34 cellular contexts compared by ENCODE assay signal in the genomic region with DNA sequence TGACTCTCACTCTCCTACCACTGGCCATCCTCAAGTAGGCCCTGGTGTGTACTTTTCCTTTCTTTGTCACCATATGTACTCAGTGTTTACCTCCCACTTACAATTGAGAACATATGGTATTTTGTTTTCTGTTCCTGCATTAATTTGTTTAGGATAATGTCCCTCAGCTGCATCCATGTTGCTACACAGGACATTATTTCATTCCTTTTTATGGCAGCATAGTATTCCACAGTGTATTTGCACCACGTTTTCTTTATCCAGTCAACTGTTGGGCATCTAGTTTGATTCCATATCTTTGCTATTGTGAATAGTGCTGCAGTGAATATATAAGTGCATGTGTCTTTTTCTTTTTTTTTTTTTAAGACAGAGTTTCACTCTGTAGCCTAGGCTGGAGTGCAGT.
DNase-seq lines count a peak whose midpoint lies in the region; ATAC-seq, FAIRE-seq and TF ChIP-seq lines count a peak whose summit lies in the region.
"Had no signal": no experiment of that assay in that cellular context is flagged by ENCODE, and none has a peak within 500 bp of the region (broad histone marks: within the 10 kb centered on the region; RNA-seq: fewer than 3 reads in every experiment).

No MANE protein-coding gene starts in this region.

- no peak for TF ChIP-seq CTCF in HEK293 (tag by site-specific recombination; IDR thresholded peaks at IDR 0.05)
- TF ChIP-seq CTCF in K562 (IDR thresholded peaks at IDR 0.05 in 2 of 3, conservative IDR thresholded peaks at IDR 0.05 in 1 of 3; ENCODE audit: insufficient read depth in 2 of 3, low read depth in 1 of 3, low read length in 3 of 3) = no peak
- TF ChIP-seq CTCF in D721Med (IDR thresholded peaks at IDR 0.05; ENCODE audit: insufficient read depth, missing control alignments) = no peak

- peaks cover 7% of the 10 kb centered on the region for H3K9me3 Mint-ChIP-seq in central memory CD8-positive, alpha-beta T cell
- H3K9me3 Mint-ChIP-seq: CD4-positive, alpha-beta T cell; CD8-positive, alpha-beta memory T cell had no signal

- no peak for TF ChIP-seq POLR2A in K562 (conservative IDR thresholded peaks at IDR 0.05)

- POLR2A ChIA-PET in HEK293 (lab: Yijun Ruan, JAX) (no interaction called here), K562 (lab: Yijun Ruan, JAX) (no interaction called here)

- H3K4me3 ChIP-seq in HEK293 (ENCODE audit: low read depth, low read length) = no peak overlapping the region
- no peak overlapping the region for H3K4me3 ChIP-seq in K562
- H3K4me3 ChIP-seq: A549; BLaER1; BLaER1 treated with 17β-estradiol and CSF1 and Interleukin-3, amounts not matched to agents 10 nM and 100 nM had no signal

- ATAC-seq in K562 (no peak), GM18870 (IDR thresholded peaks at IDR 0.05; ENCODE audit: unreplicated experiment) (no peak)
- ATAC-seq in central memory CD8-positive, alpha-beta T cell (replicated peaks; ENCODE audit: extremely low read depth, poor library complexity, severe bottlenecking) = no peak
- ATAC-seq: A549; CD8-positive, alpha-beta T cell had no signal

- FAIRE-seq in K562 (lab: Jason Lieb, UNC) = no peak
- FAIRE-seq in D721Med (lab: Jason Lieb, UNC) = no peak
- FAIRE-seq: A204.1, A549 had no signal

- no peak overlapping the region for H3K27ac ChIP-seq in HEK293 (ENCODE audit: extremely low read depth, low read depth, low read length)
- H3K27ac ChIP-seq in K562 (ENCODE audit: extremely low read depth, low read depth, low read length) = no peak overlapping the region
- H3K27ac ChIP-seq: 22Rv1; A549; BLaER1; BLaER1 treated with 17β-estradiol and CSF1 and Interleukin-3, amounts not matched to agents 10 nM and 100 nM; C4-2B had no signal

- H3K9me3 ChIP-seq in HEK293 (ENCODE audit: control insufficient read depth, insufficient read depth, low read depth, low read length) = no peaks in the 10 kb centered on the region
- no peaks in the 10 kb centered on the region for H3K9me3 ChIP-seq in K562 (replicated peaks; ENCODE audit: control insufficient read depth, insufficient read depth, low read depth, low read length)
- H3K9me3 ChIP-seq: A549, BE2C, Caco-2 had no signal

- no peak overlapping the region for H2AFZ ChIP-seq in K562 (ENCODE audit: low read depth, low read length)

- H3K4me2 ChIP-seq in K562 (ENCODE audit: insufficient read depth, low read length) = no peak overlapping the region
- H3K4me2 ChIP-seq: A549; BLaER1; BLaER1 treated with 17β-estradiol and CSF1 and Interleukin-3, amounts not matched to agents 10 nM and 100 nM had no signal

- no peak for TF ChIP-seq EP300 in K562 (IDR thresholded peaks at IDR 0.05; ENCODE audit: low read length)

- H3K4me1 ChIP-seq in HEK293 (ENCODE audit: control insufficient read depth, insufficient read depth, low read length) (no peaks in the 10 kb centered on the region), K562 (replicated peaks in 1 of 2; ENCODE audit: control insufficient read depth in 2 of 2, insufficient read depth in 2 of 2, low read length in 2 of 2) (peaks cover 0 to 1% of the 10 kb centered on the region in 2 experiments; a peak in 3 of 5 replicates)
- H3K4me1 ChIP-seq: A549; BE2C; BLaER1; BLaER1 treated with 17β-estradiol and CSF1 and Interleukin-3, amounts not matched to agents 10 nM and 100 nM; Caco-2 had no signal

- intact Hi-C loops in K562 (cut with micrococcal nuclease) = no loop called here

- no peak overlapping the region for H3K9ac ChIP-seq in K562 (ENCODE audit: insufficient read depth in 1 of 2, low read depth in 2 of 2, low read length in 2 of 2)
- H3K9ac ChIP-seq: BLaER1; BLaER1 treated with 17β-estradiol and CSF1 and Interleukin-3, amounts not matched to agents 10 nM and 100 nM had no signal

- 59% methylated on average over 1 of the region's 1 CpG for WGBS in K562 (ENCODE audit: insufficient coverage, low coverage, missing lambda C conversion rate)

- BruUV-seq in K562 (replicated peaks; lab: Mats Ljungman, UMichigan) = no TSS peak

- no peaks in the 10 kb centered on the region for H3K27me3 Mint-ChIP-seq in central memory CD8-positive, alpha-beta T cell
- H3K27me3 Mint-ChIP-seq: B cell; CD4-positive, alpha-beta memory T cell; CD4-positive, alpha-beta T cell; CD4-positive, CD25-positive, alpha-beta regulatory T cell; CD8-positive, alpha-beta memory T cell had no signal

- no peaks in the 10 kb centered on the region for H4K20me1 ChIP-seq in K562 (replicated peaks; ENCODE audit: control insufficient read depth, insufficient read depth, low read length)
- H4K20me1 ChIP-seq: BLaER1; BLaER1 treated with 17β-estradiol and CSF1 and Interleukin-3, amounts not matched to agents 10 nM and 100 nM had no signal

- no peaks in the 10 kb centered on the region for H3K9me1 ChIP-seq in K562 (ENCODE audit: control insufficient read depth, insufficient read depth, low read length)

- peaks cover 8% of the 10 kb centered on the region; the same call in 1 of the 3 replicates for H3K79me2 ChIP-seq in K562 (ENCODE audit: control insufficient read depth, insufficient read depth, low read length)

- TF ChIP-seq RAD21 in K562 (CRISPR knock-in tag; conservative IDR thresholded peaks at IDR 0.05 in 1 of 2, IDR thresholded peaks at IDR 0.05 in 1 of 2) = no peak

- H3K36me3 ChIP-seq in HEK293 (ENCODE audit: control insufficient read depth in 2 of 2, insufficient read depth in 1 of 2, low read length in 2 of 2) (peaks cover 0 to 14% of the 10 kb centered on the region in 2 experiments; a peak in 1 of 3 replicates), K562 (ENCODE audit: control insufficient read depth, insufficient read depth, low read length) (peaks cover 27% of the 10 kb centered on the region)

- no peaks in the 10 kb centered on the region for H3K27me3 ChIP-seq in K562 (ENCODE audit: control insufficient read depth in 2 of 2, insufficient read depth in 2 of 2, low read length in 2 of 2)
- H3K27me3 ChIP-seq: BE2C; BLaER1; BLaER1 treated with 17β-estradiol and CSF1 and Interleukin-3, amounts not matched to agents 10 nM and 100 nM had no signal

- DNase-seq in K562 (ENCODE audit: extremely low read depth in 1 of 4, low spot score in 3 of 4) (no peak), NCI-H82 treated with DMSO at 0.1 percent for 48 hours (lab: John Stamatoyannopoulos, UW; ENCODE audit: unreplicated experiment) (no peak), D721Med (ENCODE audit: insufficient read length, low spot score) (no peak)
- DNase-seq in central memory CD8-positive, alpha-beta T cell (ENCODE audit: low spot score in 2 of 2) = no peak
- DNase-seq: 8988T; ACHN; AML-193; BE2C; C1 segment of cervical spinal cord; Caco-2; Calu3; CD4-positive, alpha-beta memory T cell; CD4-positive, alpha-beta T cell; CD4-positive, CD25-positive, alpha-beta regulatory T cell; CD8-positive, alpha-beta memory T cell; CD8-positive, alpha-beta T cell; COR-L47; DMS 273 treated with DMSO at 0.1 percent for 48 hours; DMS153; DMS53; DMS79; DMS79 treated with DMSO at 0.1 percent for 48 hours; DND-41; EL had no signal

- CTCF ChIA-PET in HEK293 (lab: Yijun Ruan, JAX) (no interaction called here), K562 (lab: Yijun Ruan, JAX; ENCODE audit: low intra/inter-chr PET ratio) (no interaction called here)

- H3K4me1 Mint-ChIP-seq in central memory CD8-positive, alpha-beta T cell = peaks cover 26% of the 10 kb centered on the region
- H3K4me1 Mint-ChIP-seq: B cell, CD14-positive monocyte had no signal

- peaks cover 12% of the 10 kb centered on the region for H3K36me3 Mint-ChIP-seq in central memory CD8-positive, alpha-beta T cell (ENCODE audit: insufficient read depth)

- H3K4me3 Mint-ChIP-seq in central memory CD8-positive, alpha-beta T cell = no peak overlapping the region
- H3K4me3 Mint-ChIP-seq: B cell; CD14-positive monocyte; CD4-positive, alpha-beta memory T cell; CD4-positive, alpha-beta T cell; CD4-positive, CD25-positive, alpha-beta regulatory T cell; CD8-positive, alpha-beta memory T cell; CD8-positive, alpha-beta T cell had no signal

- peak overlapping the region; percentile 47 for H3K27ac Mint-ChIP-seq in central memory CD8-positive, alpha-beta T cell (ENCODE audit: low read depth)
- H3K27ac Mint-ChIP-seq: B cell; CD4-positive, alpha-beta memory T cell; CD4-positive, alpha-beta T cell; CD4-positive, CD25-positive, alpha-beta regulatory T cell; CD8-positive, alpha-beta memory T cell; CD8-positive, alpha-beta T cell had no signal

- in situ Hi-C loops in K562 (cut with MboI) = no loop called here

TF ChIP-seq in HEK293, 187 proteins besides CTCF, POLR2A, EP300 and RAD21 (continues in another document):
- TF ChIP-seq ZNF146 (tag by site-specific recombination; IDR thresholded peaks at IDR 0.05) = peak; percentile 58; the same call in 1 of the 2 replicates
- TF ChIP-seq RBAK (tag by site-specific recombination; IDR thresholded peaks at IDR 0.05) = no peak
- no peak for TF ChIP-seq EGR2 (tag by site-specific recombination; IDR thresholded peaks at IDR 0.05; ENCODE audit: low read depth)
- no peak for TF ChIP-seq HOXD13 (CRISPR knock-in tag; IDR thresholded peaks at IDR 0.05; ENCODE audit: borderline replicate concordance)

TF ChIP-seq in K562, 482 proteins besides CTCF, POLR2A, EP300 and RAD21:
- TF ChIP-seq RBM25 (IDR thresholded peaks at IDR 0.05; ENCODE audit: low read depth, low read length, severe bottlenecking) (peak; percentile 19), PHB (CRISPR knock-in tag; IDR thresholded peaks at IDR 0.05) (no peak), ZNF146 (CRISPR knock-in tag; IDR thresholded peaks at IDR 0.05; ENCODE audit: unreplicated experiment) (peak; percentile 71)
TF ChIP-seq in K562: peak in this region for 2.

Comparison
In these comparisons a context has a peak if more than half of its experiments do, and no peak if none do; other contexts are left out.
1. Of the 44 proteins assayed by ChIP-seq in both K562 and HEK293: peak only in K562: none; only in HEK293: none; in both: ZNF146; in neither: 43.